ENCODE assay signal across 26 cellular contexts in genomic region chr10:47334627-47335026, GRCh38. TPM values are rescaled to one million over a fixed set of nuclear protein-coding genes. Genes with fewer than 3 reads are reported as not detected.
"Had no signal": no experiment of that assay in that cellular context is flagged by ENCODE, and none has a peak within 500 bp of the region (broad histone marks: within the 10 kb centered on the region; RNA-seq: fewer than 3 reads in every experiment).

No MANE protein-coding gene starts in this region.

- H3K27ac Mint-ChIP-seq: memory B cell, naive B cell, nephron, type B pancreatic cell had no signal

- H3K9me3 ChIP-seq: heart right ventricle, left ventricle myocardium inferior, lower lobe of right lung, neutrophil, thyroid gland, uterus had no signal

- H3K36me3 ChIP-seq: heart right ventricle, left ventricle myocardium inferior, lower lobe of right lung, neutrophil, thyroid gland, uterus had no signal

- H3K9me3 Mint-ChIP-seq: memory B cell, naive B cell, nephron, type B pancreatic cell had no signal

- H3K4me3 ChIP-seq: dorsolateral prefrontal cortex, heart right ventricle, left ventricle myocardium inferior, lower lobe of right lung, skin epidermis, thyroid gland, uterus had no signal

- H3K4me1 Mint-ChIP-seq: memory B cell, nephron had no signal

- FAIRE-seq: frontal cortex, islet of Langerhans had no signal

- H3K36me3 Mint-ChIP-seq: memory B cell, naive B cell, type B pancreatic cell had no signal

- ATAC-seq: heart right ventricle, left cardiac atrium, lower lobe of right lung, sciatic nerve had no signal

- H3K4me3 Mint-ChIP-seq: memory B cell, naive B cell, nephron, type B pancreatic cell had no signal

- H3K4me1 ChIP-seq: heart right ventricle, left ventricle myocardium inferior, lower lobe of right lung, thyroid gland, uterus had no signal

- H3K27me3 ChIP-seq: dorsolateral prefrontal cortex, thyroid gland, uterus had no signal

- DNase-seq: cortex of kidney; effector CD8-positive, alpha-beta T cell; heart right ventricle; hypothalamus; left cardiac atrium; left ventricle myocardium inferior; lower lobe of right lung; naive B cell; stimulated activated CD4-positive, alpha-beta T cell treated with anti-CD3 and anti-CD28 coated beads, Interleukin-12 subunit alpha, Interleukin-12 subunit beta, amount 100 ng/mL, for 4 hours; stimulated activated naive CD4-positive, alpha-beta T cell treated with Interleukin-2 at 50 U/mL for 16 hours; thyroid gland; uterus had no signal

- H3K27ac ChIP-seq: heart right ventricle, left ventricle myocardium inferior, lower lobe of right lung, neutrophil, skin epidermis, thyroid gland, uterus had no signal

RNA-seq across cellular contexts. Expression of gene GDF2, which starts 12.4 kb away (rescaled TPM):
- total RNA-seq: cerebellum, frontal cortex, glomerular endothelial cell, heart right ventricle, left cardiac atrium, left ventricle myocardium inferior, lower lobe of right lung, osteoblast, pulmonary artery endothelial cell, sciatic nerve, thyroid gland, uterus had no signal
- polyA plus RNA-seq: esophagus, heart right ventricle had no signal

RNA-seq across cellular contexts. Expression of gene RBP3, which starts 13.5 kb away (rescaled TPM):
- total RNA-seq: cerebellum, frontal cortex, glomerular endothelial cell, heart right ventricle, left cardiac atrium, left ventricle myocardium inferior, lower lobe of right lung, osteoblast, pulmonary artery endothelial cell, sciatic nerve, thyroid gland, uterus had no signal
- polyA plus RNA-seq: esophagus, heart right ventricle had no signal

RNA-seq across cellular contexts. Expression of gene GDF10, which starts 34.6 kb away (rescaled TPM):
- total RNA-seq: glomerular endothelial cell, pulmonary artery endothelial cell had no signal

RNA-seq across cellular contexts. Expression of gene ZNF488, which starts 49.5 kb away (rescaled TPM):
- total RNA-seq: glomerular endothelial cell, left cardiac atrium, pulmonary artery endothelial cell had no signal
